ENCODE assay signal across 17 cellular contexts in genomic region chr17:28615260-28615940, GRCh38.
"Had no signal": no experiment of that assay in that cellular context is flagged by ENCODE, and none has a peak within 500 bp of the region (broad histone marks: within the 10 kb centered on the region; RNA-seq: fewer than 3 reads in every experiment).

No MANE protein-coding gene starts in this region.

- DNase-seq: activated CD4-positive, alpha-beta T cell treated with anti-CD3 and anti-CD28 coated beads, Interleukin-2, amount 50 U/mL, for 4 hours; activated CD4-positive, CD25-positive, alpha-beta regulatory T cell treated with anti-CD3 and anti-CD28 coated beads, Interleukin-2, amount 50 U/mL, for 72 hours; activated T-cell treated with anti-CD3 and anti-CD28 coated beads for 4 hours; endodermal cell; erythroblast; islet precursor cell; mucosa of descending colon; stimulated activated CD4-positive, alpha-beta T cell treated with anti-CD3 and anti-CD28 coated beads, Interleukin-4, amount 100 ng/mL, for 24 hours; stimulated activated naive CD8-positive, alpha-beta T cell treated with anti-CD3 and anti-CD28 coated beads, Interleukin-15, amount 100 ng/mL, for 72 hours; T-helper 9 cell; testis; upper lobe of left lung had no signal

- H3K27me3 ChIP-seq: cardiac muscle cell, dorsolateral prefrontal cortex, testis, upper lobe of left lung had no signal

- H3K27ac ChIP-seq: cardiac muscle cell, skin epidermis, testis, upper lobe of left lung had no signal

- ATAC-seq: activated naive CD4-positive, alpha-beta T cell treated with anti-CD3 and anti-CD28 coated beads, Interleukin-2, amount 50 U/mL, for 72 hours; mucosa of descending colon; natural killer cell treated with Interleukin-12 subunit alpha and Interleukin-12 subunit beta and Interleukin-15 and Interleukin-18, amount 100 ng/mL, for 72 hours; stimulated activated naive CD8-positive, alpha-beta T cell treated with anti-CD3 and anti-CD28 coated beads, Interleukin-15, amount 100 ng/mL, for 72 hours had no signal

- H3K9me3 ChIP-seq: mucosa of descending colon, testis, upper lobe of left lung had no signal

- H3K4me3 ChIP-seq: cardiac muscle cell, dorsolateral prefrontal cortex, mucosa of descending colon, skin epidermis, testis, upper lobe of left lung had no signal

- H3K4me1 ChIP-seq: testis, upper lobe of left lung had no signal
